In genomic region chr7:153530441-153530840, GRCh38 we compare ENCODE assay signal across 23 cellular contexts.
"Had no signal": no experiment of that assay in that cellular context is flagged by ENCODE, and none has a peak within 500 bp of the region (broad histone marks: within the 10 kb centered on the region; RNA-seq: fewer than 3 reads in every experiment).

No MANE protein-coding gene starts in this region.

- H3K9me3 ChIP-seq: MG63 had no signal

- H3K4me3 ChIP-seq: MG63, SJSA1, SK-N-MC had no signal

- DNase-seq: IMR-90, Karpas-422, KG1, MG63, NCI-H1092, NCI-H1105 treated with DMSO at 0.1 percent for 48 hours, NCI-H1417 treated with DMSO at 0.1 percent for 48 hours, NCI-H146, NCI-H1694 treated with DMSO at 0.1 percent for 48 hours, NCI-H1930, NCI-H2081, NCI-H2107, NCI-H226, NCI-H446, NCI-H510A, NCI-H524 treated with DMSO at 0.1 percent for 48 hours, NCI-H69, NCI-H774, Right ventricle myocardium superior, RPMI8226, SIG-M5 had no signal

- H3K4me1 ChIP-seq: SJSA1 had no signal

- H3K27me3 ChIP-seq: MG63, SJSA1 had no signal

- H3K27ac ChIP-seq: SJSA1, SK-N-MC had no signal

- H3K36me3 ChIP-seq: MG63, SJSA1 had no signal
